Comparison of ENCODE assay signal across 10 cellular contexts in genomic region chr1:67285780-67286488, GRCh38. TPM values are rescaled to one million over a fixed set of nuclear protein-coding genes. Genes with fewer than 3 reads are reported as not detected.
DNase-seq lines count a peak whose midpoint lies in the region; ATAC-seq and TF ChIP-seq lines count a peak whose summit lies in the region.
"Had no signal": no experiment of that assay in that cellular context is flagged by ENCODE, and none has a peak within 500 bp of the region (broad histone marks: within the 10 kb centered on the region; RNA-seq: fewer than 3 reads in every experiment).

No MANE protein-coding gene starts in this region.

- H3K9me3 ChIP-seq in neural progenitor cell (ENCODE audit: low read depth), result no peaks in the 10 kb centered on the region
- H3K9me3 ChIP-seq: SK-N-SH had no signal

- no peaks in the 10 kb centered on the region for H3F3A ChIP-seq in neural progenitor cell (ENCODE audit: low read depth)

- no peak overlapping the region for H2AFZ ChIP-seq in neural progenitor cell (replicated peaks)

- H3K27ac ChIP-seq in neural progenitor cell, result no peak overlapping the region

- H3K4me2 ChIP-seq in neural progenitor cell, result no peak overlapping the region
- H3K4me2 ChIP-seq: SK-N-SH had no signal

- H3K36me3 ChIP-seq in neural progenitor cell, result no peaks in the 10 kb centered on the region

- DNase-seq in immature natural killer cell (peak; percentile 34 to 46 (median 37)), UCSD-AML1 (lab: John Stamatoyannopoulos, UW; ENCODE audit: unreplicated experiment) (no peak), DMS 273 (lab: John Stamatoyannopoulos, UW; ENCODE audit: unreplicated experiment) (no peak), neural progenitor cell (ENCODE audit: low spot score) (no peak)
- DNase-seq: NCI-H1048; SK-N-SH; stimulated activated naive CD4-positive, alpha-beta T cell had no signal

- H3K4me1 ChIP-seq in neural progenitor cell, result no peaks in the 10 kb centered on the region

- no peak overlapping the region for H3K4me3 ChIP-seq in neural progenitor cell

- peak; percentile 82 for ATAC-seq in GM18519 (IDR thresholded peaks at IDR 0.05; ENCODE audit: low FRiP score, unreplicated experiment)
- peak; percentile 97 for ATAC-seq in GM21619 (IDR thresholded peaks at IDR 0.05; ENCODE audit: unreplicated experiment)
- ATAC-seq in HG03571 (IDR thresholded peaks at IDR 0.05; ENCODE audit: unreplicated experiment), result peak; percentile 90

- H3K27me3 ChIP-seq in neural progenitor cell, result no peaks in the 10 kb centered on the region

- no peak for TF ChIP-seq CTCF in neural progenitor cell (IDR thresholded peaks at IDR 0.05)

- H3K9ac ChIP-seq in neural progenitor cell, result no peak overlapping the region
- H3K9ac ChIP-seq: SK-N-SH had no signal

- H3K27me3 Mint-ChIP-seq in immature natural killer cell (ENCODE audit: low read depth in 3 of 3) (peaks cover 0 to 1% (median 0%) of the 10 kb centered on the region in 3 donors), neural progenitor cell (ENCODE audit: insufficient read depth, low read depth) (peaks cover 4% of the 10 kb centered on the region)

- H3K4me1 Mint-ChIP-seq in immature natural killer cell, result peaks cover 24 to 25% of the 10 kb centered on the region in 2 donors
- H3K4me1 Mint-ChIP-seq in neural progenitor cell, result no peaks in the 10 kb centered on the region

- H3K36me3 Mint-ChIP-seq in immature natural killer cell (peaks cover 0 to 5% (median 0%) of the 10 kb centered on the region in 3 donors), neural progenitor cell (no peaks in the 10 kb centered on the region)

- H3K27ac Mint-ChIP-seq in immature natural killer cell (peak overlapping the region in 5 of 6 donors; percentile 65 to 91 (median 73)), neural progenitor cell (no peak overlapping the region)

- H3K79me2 ChIP-seq in neural progenitor cell (ENCODE audit: low read depth), result no peaks in the 10 kb centered on the region

- no peaks in the 10 kb centered on the region for H3K9me3 Mint-ChIP-seq in immature natural killer cell
- H3K9me3 Mint-ChIP-seq in neural progenitor cell, result peaks cover 5% of the 10 kb centered on the region

- H4K20me1 ChIP-seq in neural progenitor cell (ENCODE audit: low read depth), result no peaks in the 10 kb centered on the region

- H3K4me3 Mint-ChIP-seq in immature natural killer cell (peak overlapping the region in 3 of 5 donors; percentile 23 to 46 (median 30)), neural progenitor cell (no peak overlapping the region)

RNA-seq across cellular contexts. Expression of gene IL12RB2, which starts 21.7 kb away (rescaled TPM):
- 10 to 100 TPM; 33.3 to 68.1 (median 40.5) TPM for polyA plus RNA-seq in immature natural killer cell
- total RNA-seq in neural progenitor cell (ENCODE audit: low replicate concordance), result 0.06 and 0.25 TPM in 2 replicates
- polyA plus RNA-seq: SK-N-SH had no signal

Comparison
In these comparisons a context has a peak if more than half of its experiments do, and no peak if none do; other contexts are left out.
1. DNase-seq: peak in immature natural killer cell (3 of 3); none in UCSD-AML1 (single experiment), DMS 273 (single experiment) and neural progenitor cell (single experiment).
2. Peak in every context shown above with its lines, with median percentiles within 50 percentile points of each other: ATAC-seq.